ENCODE assay signal across 17 cellular contexts in genomic region chr17:56676807-56677206, GRCh38.
DNase-seq lines count a peak whose midpoint lies in the region; ATAC-seq and TF ChIP-seq lines count a peak whose summit lies in the region.
"Had no signal": no experiment of that assay in that cellular context is flagged by ENCODE, and none has a peak within 500 bp of the region (broad histone marks: within the 10 kb centered on the region; RNA-seq: fewer than 3 reads in every experiment).

No MANE protein-coding gene starts in this region.

- no peaks in the 10 kb centered on the region for H3K9me3 ChIP-seq in SK-N-SH
- H3K9me3 ChIP-seq in mammary epithelial cell (replicated peaks; ENCODE audit: insufficient read depth, low read length), result no peaks in the 10 kb centered on the region
- no peaks in the 10 kb centered on the region for H3K9me3 ChIP-seq in Caco-2
- no peaks in the 10 kb centered on the region for H3K9me3 ChIP-seq in right lobe of liver

- in situ Hi-C loops in mammary epithelial cell (cut with MboI; ENCODE audit: low sequenced_read_pairs in 2 of 2), result no loop called here

- H3K27ac ChIP-seq in SK-N-SH (ENCODE audit: low read depth in 2 of 2, low read length in 1 of 2) (no peak overlapping the region), KMS-11 (peak overlapping the region; percentile 13; the same call in 1 of the 2 replicates), mammary epithelial cell (ENCODE audit: insufficient read depth, low read depth, low read length) (no peak overlapping the region), right lobe of liver (no peak overlapping the region)

- H2AFZ ChIP-seq in SK-N-SH (ENCODE audit: low read depth) (no peak overlapping the region), KMS-11 (ENCODE audit: low read depth) (no peak overlapping the region), mammary epithelial cell (ENCODE audit: low read depth, low read length) (no peak overlapping the region)

- H3K9me3 Mint-ChIP-seq in Caco-2 (ENCODE audit: unreplicated experiment), result no peaks in the 10 kb centered on the region
- H3K9me3 Mint-ChIP-seq: activated naive CD4-positive, alpha-beta T cell treated with anti-CD3 and anti-CD28 coated beads, Interleukin-2, amount 50 U/mL, for 24 hours had no signal

- intact Hi-C loops in mammary epithelial cell (cut with micrococcal nuclease), result no loop called here
- intact Hi-C loops in Caco-2 (cut with micrococcal nuclease; ENCODE audit: unreplicated experiment), result no loop called here
- intact Hi-C loops in right lobe of liver (cut with DNase I), result no loop called here

- TF ChIP-seq EP300 in SK-N-SH (IDR thresholded peaks at IDR 0.05; ENCODE audit: borderline replicate concordance in 1 of 2, low read depth in 1 of 2, low read length in 1 of 2), result no peak

- H3K4me3 ChIP-seq in SK-N-SH (ENCODE audit: low read depth in 2 of 2, low read length in 1 of 2) (no peak overlapping the region), KMS-11 (IDR thresholded peaks at IDR 0.05; ENCODE audit: insufficient read depth, low read depth, low read length) (no peak overlapping the region), mammary epithelial cell (replicated peaks in 1 of 3; ENCODE audit: insufficient read depth in 1 of 3, low read depth in 2 of 3, low read length in 3 of 3) (no peak overlapping the region), retinal pigment epithelial cell (ENCODE audit: low read length) (no peak overlapping the region), Caco-2 (ENCODE audit: low read depth, low read length) (no peak overlapping the region), right lobe of liver (no peak overlapping the region)

- DNase-seq in SK-N-SH (no peak), mammary epithelial cell (peak; percentile 30), retinal pigment epithelial cell (ENCODE audit: low read depth) (no peak), Caco-2 (no peak), right lobe of liver (no peak)
- DNase-seq: activated CD4-positive, CD25-positive, alpha-beta regulatory T cell treated with anti-CD3 and anti-CD28 coated beads, Interleukin-2, amount 50 U/mL, for 72 hours; effector CD4-positive, alpha-beta T cell; NCI-H1417; NCI-H524; nephron progenitor cell; retina; T-helper 17 cell had no signal

- H3K36me3 Mint-ChIP-seq in Caco-2 (ENCODE audit: insufficient read depth, unreplicated experiment), result no peaks in the 10 kb centered on the region

- no peaks in the 10 kb centered on the region for H3K9me2 ChIP-seq in SK-N-SH

- TF ChIP-seq POLR2A in right lobe of liver (IDR thresholded peaks at IDR 0.05), result no peak

- H3K9ac ChIP-seq in SK-N-SH (no peak overlapping the region), KMS-11 (no peak overlapping the region), mammary epithelial cell (ENCODE audit: insufficient read depth, low read length) (no peak overlapping the region)

- H3K4me1 ChIP-seq in SK-N-SH (ENCODE audit: control insufficient read depth in 1 of 2, insufficient read depth in 2 of 2, low read depth in 1 of 2, low read length in 1 of 2), result peaks cover 8 to 21% of the 10 kb centered on the region in 2 experiments; a peak in 3 of 4 replicates
- H3K4me1 ChIP-seq in KMS-11 (ENCODE audit: low read depth, poor library complexity, severe bottlenecking), result peaks cover 41% of the 10 kb centered on the region
- peaks cover 65% of the 10 kb centered on the region for H3K4me1 ChIP-seq in mammary epithelial cell (ENCODE audit: insufficient read depth, low read length)
- peaks cover 3% of the 10 kb centered on the region; the same call in 1 of the 2 replicates for H3K4me1 ChIP-seq in Caco-2
- H3K4me1 ChIP-seq in right lobe of liver, result peaks cover 0 to 7% (median 3%) of the 10 kb centered on the region in 4 donors

- peaks cover 6% of the 10 kb centered on the region for H3K4me1 Mint-ChIP-seq in Caco-2 (ENCODE audit: low read depth, unreplicated experiment)

- no peak overlapping the region for H3K27ac Mint-ChIP-seq in Caco-2 (ENCODE audit: unreplicated experiment)
- H3K27ac Mint-ChIP-seq: activated naive CD4-positive, alpha-beta T cell treated with anti-CD3 and anti-CD28 coated beads, Interleukin-2, amount 50 U/mL, for 24 hours; nephron progenitor cell; T-helper 17 cell had no signal

- TF ChIP-seq RAD21 in SK-N-SH (IDR thresholded peaks at IDR 0.05; ENCODE audit: low read length), result no peak

- peaks cover 25% of the 10 kb centered on the region for H3K27me3 Mint-ChIP-seq in Caco-2 (ENCODE audit: insufficient read depth, unreplicated experiment)

- BruUV-seq in mammary epithelial cell (replicated peaks; lab: Mats Ljungman, UMichigan) (no TSS peak), Caco-2 (replicated peaks; lab: Mats Ljungman, UMichigan) (no TSS peak)

- H3K36me3 ChIP-seq in SK-N-SH (replicated peaks in 1 of 2; ENCODE audit: control insufficient read depth in 1 of 2, insufficient read depth in 2 of 2, low read length in 1 of 2), result no peaks in the 10 kb centered on the region
- H3K36me3 ChIP-seq in KMS-11 (ENCODE audit: insufficient read depth), result no peaks in the 10 kb centered on the region
- H3K36me3 ChIP-seq in mammary epithelial cell (ENCODE audit: insufficient read depth, low read length), result no peaks in the 10 kb centered on the region
- H3K36me3 ChIP-seq in Caco-2 (ENCODE audit: control insufficient read depth, insufficient read depth, low read length), result no peaks in the 10 kb centered on the region
- no peaks in the 10 kb centered on the region for H3K36me3 ChIP-seq in right lobe of liver

- TF ChIP-seq CTCF in SK-N-SH (IDR thresholded peaks at IDR 0.05) (peak; percentile 49), KMS-11 (conservative IDR thresholded peaks at IDR 0.05; ENCODE audit: low read depth, low read length) (no peak), mammary epithelial cell (conservative IDR thresholded peaks at IDR 0.05 in 1 of 2, IDR thresholded peaks at IDR 0.05 in 1 of 2; ENCODE audit: extremely low read depth in 1 of 2, insufficient read depth in 1 of 2, low read depth in 1 of 2, low read length in 2 of 2) (peak; percentile 10 to 30), retinal pigment epithelial cell (conservative IDR thresholded peaks at IDR 0.05; ENCODE audit: low read depth, low read length) (peak; percentile 21), Caco-2 (IDR thresholded peaks at IDR 0.05; ENCODE audit: insufficient read depth in 1 of 2, low read depth in 1 of 2, low read length in 1 of 2, severe bottlenecking in 1 of 2, unreplicated experiment in 1 of 2) (peak in 1 of 2 experiments; percentile 3), right lobe of liver (IDR thresholded peaks at IDR 0.05) (no peak)

- CTCF ChIA-PET in SK-N-SH (lab: Yijun Ruan, JAX), result interaction anchor here (1.5 to 4.3 kb wide), 3 partner anchors 37 to 84 kb away, joined by 3 to 31 read pairs (median 25); partner anchors contain the start of gene NOG
- CTCF ChIA-PET in mammary epithelial cell (lab: Charles Lee; ENCODE audit: low non-redundant PET), result interaction anchor here (0.6 to 1.5 kb wide), 4 partner anchors 39 to 177 kb away, joined by 3 to 10 read pairs (median 5); no protein-coding TSS in a partner anchor
- CTCF ChIA-PET in Caco-2 (lab: Charles Lee), result interaction anchor here (1.1 to 1.8 kb wide), 3 partner anchors 39 to 103 kb away, joined by 3 to 5 read pairs (median 3); no protein-coding TSS in a partner anchor

- 45% methylated on average over 1 of the region's 1 CpG for WGBS in SK-N-SH (ENCODE audit: low lambda C conversion rate)
- 80% methylated on average over 1 of the region's 1 CpG for WGBS in mammary epithelial cell (ENCODE audit: low coverage, missing lambda C conversion rate)
- 100% methylated on average over 1 of the region's 1 CpG for WGBS in right lobe of liver (ENCODE audit: insufficient coverage, low coverage, low lambda C conversion rate, missing lambda C conversion rate)

- H3K4me2 ChIP-seq in SK-N-SH (no peak overlapping the region), KMS-11 (peak overlapping the region; percentile 55), mammary epithelial cell (ENCODE audit: insufficient read depth, low read depth, low read length) (no peak overlapping the region)

- dilution Hi-C loops in mammary epithelial cell (cut with HindIII; ENCODE audit: low sequenced_read_pairs), result no loop called here

- H3K79me2 ChIP-seq in SK-N-SH (ENCODE audit: insufficient read depth) (no peaks in the 10 kb centered on the region), KMS-11 (ENCODE audit: insufficient read depth, low read depth) (no peaks in the 10 kb centered on the region), mammary epithelial cell (ENCODE audit: insufficient read depth, low read length) (no peaks in the 10 kb centered on the region)

- no peak for ATAC-seq in SK-N-SH treated with all-trans-retinoic acid at 6 μM for 48 hours
- no peak for ATAC-seq in HG02610 (IDR thresholded peaks at IDR 0.05; ENCODE audit: unreplicated experiment)
- ATAC-seq in right lobe of liver, result no peak
- ATAC-seq: HepG2, T-helper 17 cell had no signal

- POLR2A ChIA-PET in SK-N-SH (lab: Yijun Ruan, JAX), result no interaction called here
- POLR2A ChIA-PET in Caco-2 (lab: Charles Lee), result no interaction called here

- peaks cover 5% of the 10 kb centered on the region for H3F3A ChIP-seq in SK-N-SH (replicated peaks; ENCODE audit: insufficient read depth)

- H3K27me3 ChIP-seq in SK-N-SH (ENCODE audit: insufficient read depth), result no peaks in the 10 kb centered on the region; the same call in 1 of the 2 replicates
- peaks cover 21% of the 10 kb centered on the region; the same call in 1 of the 2 replicates for H3K27me3 ChIP-seq in KMS-11 (ENCODE audit: insufficient read depth, low read depth)
- H3K27me3 ChIP-seq in mammary epithelial cell (ENCODE audit: insufficient read depth, low read length), result no peaks in the 10 kb centered on the region
- peaks cover 7% of the 10 kb centered on the region for H3K27me3 ChIP-seq in Caco-2 (replicated peaks; ENCODE audit: control insufficient read depth, insufficient read depth, low read length)
- H3K27me3 ChIP-seq in right lobe of liver, result peaks cover 3 to 12% of the 10 kb centered on the region in 2 donors

- H4K20me1 ChIP-seq in SK-N-SH (ENCODE audit: insufficient read depth) (no peaks in the 10 kb centered on the region), KMS-11 (ENCODE audit: insufficient read depth) (no peaks in the 10 kb centered on the region), mammary epithelial cell (ENCODE audit: insufficient read depth, low read length) (no peaks in the 10 kb centered on the region)

- no peak overlapping the region for H3K4me3 Mint-ChIP-seq in Caco-2 (ENCODE audit: unreplicated experiment)
- H3K4me3 Mint-ChIP-seq: activated naive CD4-positive, alpha-beta T cell treated with anti-CD3 and anti-CD28 coated beads, Interleukin-2, amount 50 U/mL, for 24 hours had no signal

TF ChIP-seq in SK-N-SH, 30 proteins besides CTCF, POLR2A, EP300 and RAD21 (continues in another document):
- TF ChIP-seq TAF1 (IDR thresholded peaks at IDR 0.05; ENCODE audit: borderline replicate concordance, low read depth, low read length), result no peak
- TF ChIP-seq SIN3A (IDR thresholded peaks at IDR 0.05; ENCODE audit: borderline replicate concordance, low read depth, low read length), result no peak
- no peak for TF ChIP-seq NRF1 (IDR thresholded peaks at IDR 0.05; ENCODE audit: low read depth, low read length)

TF ChIP-seq in SK-N-SH treated with all-trans-retinoic acid at 6 μM for 48 hours, 23 proteins besides CTCF, POLR2A, EP300 and RAD21 (continues in another document):
- no peak for TF ChIP-seq ZC3H10 (CRISPR knock-in tag; IDR thresholded peaks at IDR 0.05)

Comparison
In these comparisons a context has a peak if more than half of its experiments do, and no peak if none do; other contexts are left out.
1. CTCF ChIP-seq: peak in SK-N-SH (single experiment), mammary epithelial cell (2 of 2) and retinal pigment epithelial cell (single experiment); none in KMS-11 (single experiment) and right lobe of liver (0 of 4).